ENCODE assay signal across 20 cellular contexts in the genomic region with DNA sequence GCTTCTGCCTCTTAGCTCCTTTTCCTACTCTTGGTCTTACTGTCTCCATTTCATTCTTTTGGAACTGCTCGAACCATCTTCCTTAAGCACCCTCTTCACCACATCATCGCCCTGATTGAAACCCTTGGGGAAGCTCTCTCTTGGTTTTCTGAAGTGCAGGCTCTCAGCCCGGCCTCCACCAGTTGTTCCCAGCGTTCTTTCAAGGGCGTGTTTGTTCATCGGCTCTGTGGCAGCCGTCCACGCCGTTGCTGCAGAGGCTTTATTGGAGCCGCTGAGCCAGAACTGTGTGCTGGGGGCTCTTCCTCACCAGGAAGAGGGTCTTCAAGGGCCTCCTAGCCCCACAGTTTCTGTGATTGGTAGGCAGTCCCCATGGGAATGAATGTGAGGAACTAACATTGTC.
"Had no signal": no experiment of that assay in that cellular context is flagged by ENCODE, and none has a peak within 500 bp of the region (broad histone marks: within the 10 kb centered on the region; RNA-seq: fewer than 3 reads in every experiment).

No MANE protein-coding gene starts in this region.

- H3K4me3 Mint-ChIP-seq: dendritic cell treated with granulocyte-macrophage colony-stimulating factor and Interleukin-4, amounts not matched to agents 40 ng/mL and 50 ng/mL, for 4 days; effector memory CD8-positive, alpha-beta T cell; neural progenitor cell had no signal

- H3K9me3 ChIP-seq: esophagus muscularis mucosa, gastrocnemius medialis, heart right ventricle, mucosa of descending colon, right atrium auricular region, suprapubic skin, tibial artery, upper lobe of left lung, vagina had no signal

- ATAC-seq: effector memory CD8-positive, alpha-beta T cell; gastrocnemius medialis; heart right ventricle; mucosa of descending colon; naive thymus-derived CD8-positive, alpha-beta T cell; stimulated activated naive CD8-positive, alpha-beta T cell treated with anti-CD3 and anti-CD28 coated beads, Interleukin-15, Interleukin-2, amounts not matched to agents 100 U/mL and 50 U/mL, for 24 hours had no signal

- H3K4me1 ChIP-seq: gastrocnemius medialis, tibial artery had no signal

- H3K27me3 Mint-ChIP-seq: dendritic cell treated with granulocyte-macrophage colony-stimulating factor and Interleukin-4, amounts not matched to agents 40 ng/mL and 50 ng/mL, for 4 days; effector memory CD8-positive, alpha-beta T cell; naive thymus-derived CD8-positive, alpha-beta T cell had no signal

- H3K27me3 ChIP-seq: esophagus muscularis mucosa, gastrocnemius medialis, heart right ventricle, neural progenitor cell, right atrium auricular region, suprapubic skin, tibial artery, upper lobe of left lung, vagina had no signal

- H3K4me3 ChIP-seq: esophagus muscularis mucosa, gastrocnemius medialis, heart right ventricle, mucosa of descending colon, neural progenitor cell, right atrium auricular region, suprapubic skin, tibial artery, upper lobe of left lung, vagina had no signal

- H3K36me3 ChIP-seq: gastrocnemius medialis, neural progenitor cell had no signal

- H3K27ac Mint-ChIP-seq: dendritic cell treated with granulocyte-macrophage colony-stimulating factor and Interleukin-4, amounts not matched to agents 40 ng/mL and 50 ng/mL, for 4 days; effector memory CD8-positive, alpha-beta T cell; naive thymus-derived CD8-positive, alpha-beta T cell had no signal

- H3K27ac ChIP-seq: epithelial cell of prostate, esophagus muscularis mucosa, gastrocnemius medialis, heart right ventricle, neural progenitor cell, right atrium auricular region, suprapubic skin, tibial artery, upper lobe of left lung, vagina had no signal

- DNase-seq: effector memory CD8-positive, alpha-beta T cell; gastrocnemius medialis; heart right ventricle; kidney glomerular epithelial cell; mammary epithelial cell; mucosa of descending colon; naive thymus-derived CD8-positive, alpha-beta T cell; occipital lobe; small intestine; stimulated activated CD4-positive, alpha-beta T cell treated with anti-CD3 and anti-CD28 coated beads, Interleukin-12 subunit alpha, Interleukin-12 subunit beta, amount 100 ng/mL, for 4 hours; stimulated activated naive CD8-positive, alpha-beta T cell treated with anti-CD3 and anti-CD28 coated beads, Interleukin-15, Interleukin-2, amounts not matched to agents 100 U/mL and 50 U/mL, for 24 hours; tibial artery had no signal

- H3K9me3 Mint-ChIP-seq: effector memory CD8-positive, alpha-beta T cell; naive thymus-derived CD8-positive, alpha-beta T cell had no signal
